8 cellular contexts compared by ENCODE assay signal in genomic region chrX:119468930-119469635, GRCh38. TPM values are rescaled to one million over a fixed set of nuclear protein-coding genes. Genes with fewer than 3 reads are reported as not detected.
DNase-seq lines count a peak whose midpoint lies in the region; ATAC-seq, FAIRE-seq and TF ChIP-seq lines count a peak whose summit lies in the region.

No MANE protein-coding gene starts in this region.

- TF ChIP-seq EP300 in H1 (IDR thresholded peaks at IDR 0.05; ENCODE audit: borderline replicate concordance in 1 of 2, low read depth in 2 of 2, low read length in 2 of 2), result no peak

- no peak overlapping the region for H2AK5ac ChIP-seq in H1 (ENCODE audit: low read depth, low read length)

- TF ChIP-seq POLR2A in H1 (IDR thresholded peaks at IDR 0.05; ENCODE audit: control extremely low read depth in 1 of 2, low read depth in 2 of 2, low read length in 2 of 2), result peak in 1 of 2 experiments; percentile 51; a peak in 1 of 3 replicates

- no peak overlapping the region for H2BK12ac ChIP-seq in H1 (ENCODE audit: low read depth, low read length)

- POLR2A ChIA-PET in CD4-positive, alpha-beta T cell (lab: Charles Lee), result interaction anchor here (0.6 to 2.7 kb wide), 11 partner anchors 13 to 1092 kb away, joined by 3 to 16 read pairs (median 5); partner anchors contain the start of genes NDUFA1, NKRF, RNF113A and RPL39
- POLR2A ChIA-PET in H1 (lab: Charles Lee; ENCODE audit: partially characterized antibody), result interaction anchor here (0.6 to 1.5 kb wide), 7 partner anchors 9 to 289 kb away, joined by 3 to 7 read pairs (median 4); partner anchors contain the start of genes PGRMC1 and SOWAHD

- H4K8ac ChIP-seq in H1 (ENCODE audit: extremely low read depth, insufficient read depth, low read length), result no peak overlapping the region

- H3K4me3 Mint-ChIP-seq in CD4-positive, alpha-beta T cell, result peak overlapping the region; percentile 93
- H3K4me3 Mint-ChIP-seq in mesothelial cell of epicardium, result peak overlapping the region; percentile 82

- peak overlapping the region; percentile 89 for H3K27ac Mint-ChIP-seq in CD4-positive, alpha-beta T cell
- peak overlapping the region; percentile 47 for H3K27ac Mint-ChIP-seq in mesothelial cell of epicardium

- H2BK120ac ChIP-seq in H1 (replicated peaks; ENCODE audit: low read depth, low read length), result no peak overlapping the region

- no peak for FAIRE-seq in H1 (lab: Jason Lieb, UNC)

- peak overlapping the region; percentile 79 to 99 (median 90) for H3K4me3 ChIP-seq in H1 (ENCODE audit: extremely low read depth in 1 of 4, insufficient read depth in 2 of 4, low read depth in 3 of 4, low read length in 4 of 4)

- ATAC-seq in CD4-positive, alpha-beta T cell (ENCODE audit: poor library complexity), result peak; percentile 77
- ATAC-seq in GM19397 (IDR thresholded peaks at IDR 0.05; ENCODE audit: unreplicated experiment), result peak; percentile 71
- ATAC-seq in HG03558 (IDR thresholded peaks at IDR 0.05; ENCODE audit: extremely low read depth, unreplicated experiment), result peak; percentile 66

- H3K23me2 ChIP-seq in H1 (ENCODE audit: low read depth, low read length), result no peaks in the 10 kb centered on the region; the same call in 1 of the 2 replicates

- DNase-seq in CD4-positive, alpha-beta T cell, result peak; percentile 76 to 88 (median 82)
- DNase-seq in NCI-H82 treated with DMSO at 0.1 percent for 48 hours (lab: John Stamatoyannopoulos, UW; ENCODE audit: unreplicated experiment) (peak; percentile 61), H1 (ENCODE audit: low read depth in 1 of 2, low spot score in 2 of 2) (peak; percentile 23 to 86), mesothelial cell of epicardium (ENCODE audit: low spot score in 2 of 2, unreplicated experiment in 2 of 2) (peak; percentile 67 to 84)
- peak; percentile 63 to 78 (median 74) for DNase-seq in activated CD8-positive, alpha-beta memory T cell treated with anti-CD3 and anti-CD28 coated beads for 48 hours (ENCODE audit: low read depth in 2 of 3, low spot score in 2 of 3)
- peak; percentile 72 to 74 for DNase-seq in stimulated activated CD8-positive, alpha-beta memory T cell treated with anti-CD3 and anti-CD28 coated beads, Interleukin-15, amount 100 ng/mL, for 4 hours (ENCODE audit: low read depth in 2 of 2)

- H3K27ac ChIP-seq in CD4-positive, alpha-beta T cell (ENCODE audit: low read depth, low read length), result peak overlapping the region; percentile 84
- peak overlapping the region; percentile 70 for H3K27ac ChIP-seq in H1 (ENCODE audit: low read depth, low read length)

- no peak overlapping the region for H2BK15ac ChIP-seq in H1 (ENCODE audit: low read length)

- peak overlapping the region; percentile 87; the same call in 1 of the 2 replicates for H2BK5ac ChIP-seq in H1 (ENCODE audit: low read depth, low read length)

- H3K36me3 ChIP-seq in H1 (ENCODE audit: control insufficient read depth in 2 of 4, insufficient read depth in 4 of 4, low read length in 3 of 4), result peaks cover 0 to 19% (median 12%) of the 10 kb centered on the region in 4 experiments; a peak in 6 of 8 replicates

- peak; percentile 70 for TF ChIP-seq CTCF in CD4-positive, alpha-beta T cell (IDR thresholded peaks at IDR 0.05)
- TF ChIP-seq CTCF in H1 (IDR thresholded peaks at IDR 0.05; ENCODE audit: control extremely low read depth in 1 of 3, insufficient read depth in 1 of 3, low read depth in 1 of 3, low read length in 3 of 3) (peak; percentile 64 to 76 (median 70)), mesothelial cell of epicardium (IDR thresholded peaks at IDR 0.05; ENCODE audit: unreplicated experiment) (peak; percentile 61)

- no peak overlapping the region for H2BK20ac ChIP-seq in H1 (ENCODE audit: low read length)

- H3K4me2 ChIP-seq in H1 (ENCODE audit: insufficient read depth in 1 of 2, low read depth in 2 of 2, low read length in 2 of 2), result peak overlapping the region; percentile 71 to 88

- peaks cover 24% of the 10 kb centered on the region for H3K36me3 Mint-ChIP-seq in CD4-positive, alpha-beta T cell (ENCODE audit: low read depth)
- peaks cover 5% of the 10 kb centered on the region for H3K36me3 Mint-ChIP-seq in mesothelial cell of epicardium

- no peaks in the 10 kb centered on the region for H3K79me1 ChIP-seq in H1 (ENCODE audit: low read depth, low read length)

- 0 out of 2 replicates have a peak overlapping the region, but pooled peaks have one; percentile 87 for H3K18ac ChIP-seq in H1 (ENCODE audit: extremely low read depth, low read length)

- H3K79me2 ChIP-seq in H1 (ENCODE audit: control insufficient read depth in 1 of 2, insufficient read depth in 2 of 2, low read length in 2 of 2), result peaks cover 0 to 6% of the 10 kb centered on the region in 2 experiments; a peak in 2 of 4 replicates

- H3K4me1 ChIP-seq in H1 (replicated peaks in 1 of 4; ENCODE audit: control insufficient read depth in 3 of 4, insufficient read depth in 4 of 4, low read length in 3 of 4), result peaks cover 0 to 12% (median 0%) of the 10 kb centered on the region in 4 experiments; a peak in 2 of 7 replicates

- peak overlapping the region; percentile 1 for H3K56ac ChIP-seq in H1 (replicated peaks; ENCODE audit: insufficient read length, low read depth, low read length)

- H3K27me3 ChIP-seq in CD4-positive, alpha-beta T cell (ENCODE audit: control insufficient read depth, insufficient read depth, low read length), result no peaks in the 10 kb centered on the region
- H3K27me3 ChIP-seq in H1 (replicated peaks in 1 of 4; ENCODE audit: control insufficient read depth in 3 of 4, extremely low read depth in 1 of 4, insufficient read depth in 3 of 4, low read length in 3 of 4), result no peaks in the 10 kb centered on the region

- peak; percentile 40 to 69 for TF ChIP-seq RAD21 in H1 (IDR thresholded peaks at IDR 0.05 in 1 of 2, conservative IDR thresholded peaks at IDR 0.05 in 1 of 2; ENCODE audit: low read depth in 2 of 2, low read length in 2 of 2)

- CTCF ChIA-PET in CD4-positive, alpha-beta T cell (lab: Charles Lee), result interaction anchor here (0.6 to 2.0 kb wide), 5 partner anchors 9 to 105 kb away, joined by 3 to 14 read pairs (median 5); partner anchors contain the start of gene UBE2A
- CTCF ChIA-PET in H1 (lab: Charles Lee; ENCODE audit: partially characterized antibody), result interaction anchor here (0.6 to 4.4 kb wide), 9 partner anchors 9 to 121 kb away, joined by 3 to 28 read pairs (median 3); partner anchors contain the start of gene UBE2A

- peak overlapping the region; percentile 86 for H4K5ac ChIP-seq in H1 (ENCODE audit: insufficient read length, low read depth, low read length)

- H3K9ac ChIP-seq in H1 (replicated peaks in 1 of 4; ENCODE audit: extremely low read depth in 1 of 4, low read depth in 3 of 4, low read length in 3 of 4), result peak overlapping the region; percentile 72 to 87 (median 82); a peak in 6 of 7 replicates

- H3K14ac ChIP-seq in H1 (ENCODE audit: insufficient read length), result no peak overlapping the region

- no peak overlapping the region for H3K23ac ChIP-seq in H1 (ENCODE audit: insufficient read length)

- H3K4ac ChIP-seq in H1 (replicated peaks; ENCODE audit: insufficient read length, low read depth, low read length), result no peak overlapping the region

- no peak overlapping the region for H4K91ac ChIP-seq in H1 (replicated peaks; ENCODE audit: insufficient read length, low read length)

- H3K9me3 ChIP-seq in CD4-positive, alpha-beta T cell (ENCODE audit: control insufficient read depth, low read length), result no peaks in the 10 kb centered on the region
- H3K9me3 ChIP-seq in H1 (ENCODE audit: insufficient read depth in 2 of 2, low read depth in 1 of 2, low read length in 1 of 2), result no peaks in the 10 kb centered on the region

- H3K27me3 Mint-ChIP-seq in CD4-positive, alpha-beta T cell, result no peaks in the 10 kb centered on the region
- no peaks in the 10 kb centered on the region for H3K27me3 Mint-ChIP-seq in mesothelial cell of epicardium (ENCODE audit: low read depth)

- H3K4me1 Mint-ChIP-seq in CD4-positive, alpha-beta T cell (ENCODE audit: low read depth), result peaks cover 10% of the 10 kb centered on the region
- no peaks in the 10 kb centered on the region for H3K4me1 Mint-ChIP-seq in mesothelial cell of epicardium

- no peaks in the 10 kb centered on the region for H3K9me3 Mint-ChIP-seq in CD4-positive, alpha-beta T cell
- H3K9me3 Mint-ChIP-seq in mesothelial cell of epicardium, result peaks cover 4% of the 10 kb centered on the region

- H4K20me1 ChIP-seq in H1 (replicated peaks in 1 of 2; ENCODE audit: control insufficient read depth in 1 of 2, insufficient read depth in 2 of 2, low read length in 2 of 2), result peaks cover 2 to 7% of the 10 kb centered on the region in 2 experiments

- intact Hi-C loops in CD4-positive, alpha-beta T cell (cut with DNase I, micrococcal nuclease), result loop anchor here in 1 of 2 experiments (5.0 kb wide), 2 partner anchors 98 to 232 kb away; partner anchors contain the start of genes PGRMC1 and STEEP1

- H2AFZ ChIP-seq in H1 (ENCODE audit: low read length), result no peak overlapping the region

- 2% methylated on average over 8 of the region's 60 CpGs; no CpG with 5 or more reads in 1 of the 2 experiments for WGBS in H1 (ENCODE audit: extremely low coverage in 1 of 2, insufficient coverage in 1 of 2, insufficient read length in 1 of 2, insufficient replicate concordance in 2 of 2, low coverage in 1 of 2, low lambda C conversion rate in 2 of 2, missing lambda C conversion rate in 1 of 2), 2 experiments

TF ChIP-seq in H1, 55 proteins besides CTCF, POLR2A, EP300 and RAD21 (continues in another document):
- no peak for TF ChIP-seq KDM5A (IDR thresholded peaks at IDR 0.05; ENCODE audit: low read length)
- peak; percentile 36 for TF ChIP-seq KDM4A (IDR thresholded peaks at IDR 0.05; ENCODE audit: low read depth, low read length, severe bottlenecking)
- TF ChIP-seq NRF1 (IDR thresholded peaks at IDR 0.05; ENCODE audit: low read depth, low read length), result peak; percentile 25
- TF ChIP-seq HDAC6 (IDR thresholded peaks at IDR 0.05; ENCODE audit: low read depth, low read length), result no peak
- TF ChIP-seq, protein P1, sequence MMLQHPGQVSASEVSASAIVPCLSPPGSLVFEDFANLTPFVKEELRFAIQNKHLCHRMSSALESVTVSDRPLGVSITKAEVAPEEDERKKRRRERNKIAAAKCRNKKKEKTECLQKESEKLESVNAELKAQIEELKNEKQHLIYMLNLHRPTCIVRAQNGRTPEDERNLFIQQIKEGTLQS (IDR thresholded peaks at IDR 0.05; ENCODE audit: insufficient read depth, low read depth, low read length), result no peak
- TF ChIP-seq ZNF274 (IDR thresholded peaks at IDR 0.05; ENCODE audit: borderline replicate concordance, extremely low read depth, low read length), result no peak

RNA-seq across cellular contexts. Expression of gene SLC25A5, which starts 0.8 kb away (rescaled TPM):
- total RNA-seq in CD4-positive, alpha-beta T cell, result 100 to 1,000 TPM; 160 to 161 TPM
- total RNA-seq in H1 (2021; fragmentation: NEBNext Ultra II Directional; extraction: Animal tissue kit (Norgen Biotek cat#: 25700)), result 512 and 520 TPM in 2 replicates
- polyA plus RNA-seq in H1 (2011; rRNA removed), result 727 and 851 TPM in 2 replicates
- 793 TPM for polyA plus RNA-seq in H1 (2011; cell fraction: cytosol; rRNA removed)
- polyA plus RNA-seq in H1 (2011; cell fraction: nucleus; rRNA removed), result 452 TPM
- 569 to 644 TPM (median 621 TPM) in 4 replicates for polyA plus RNA-seq in H1 (2012, experiment 1 of 2)
- 389 TPM for polyA plus RNA-seq in H1 (2012, experiment 2 of 2)
- 413 TPM for polyA plus RNA-seq in H1 (2013, experiment 1 of 2)
- 398 TPM for polyA plus RNA-seq in H1 (2013, experiment 2 of 2)
- 456 and 489 TPM in 2 replicates for polyA minus RNA-seq in H1 (2011; rRNA and poly(A)+ RNA removed)
- 258 TPM for polyA minus RNA-seq in H1 (2011; cell fraction: cytosol; rRNA and poly(A)+ RNA removed)
- polyA minus RNA-seq in H1 (2011; cell fraction: nucleus; rRNA and poly(A)+ RNA removed), result 152 TPM
- 171 to 179 TPM (median 177 TPM) in 3 replicates for total RNA-seq in mesothelial cell of epicardium

Comparison
In these comparisons a context has a peak if more than half of its experiments do, and no peak if none do; other contexts are left out.
1. Peak in every context shown above with its lines: DNase-seq, ATAC-seq, H3K4me3 ChIP-seq and H3K27ac ChIP-seq.